Comparison of ENCODE assay signal across 19 cellular contexts in the genomic region with DNA sequence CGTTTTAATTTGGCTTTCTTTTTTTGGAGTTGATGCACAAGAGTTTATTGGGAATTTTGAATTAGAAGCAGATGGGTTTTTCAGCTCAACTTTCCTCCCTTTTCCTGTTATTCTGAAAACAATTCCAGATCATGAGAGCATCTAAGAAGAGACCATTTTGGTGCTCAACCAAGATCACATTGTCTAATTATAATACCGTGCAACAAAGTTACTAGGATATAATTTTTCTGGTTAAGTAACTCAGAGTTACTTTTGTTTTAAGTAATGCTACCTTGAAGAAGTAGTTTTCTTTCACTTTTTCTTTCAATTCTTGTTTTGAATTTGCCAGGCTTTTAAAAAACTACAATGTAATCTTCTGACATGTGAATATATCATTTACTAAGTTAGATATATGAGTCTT.
DNase-seq lines count a peak whose midpoint lies in the region; ATAC-seq and TF ChIP-seq lines count a peak whose summit lies in the region.
"Had no signal": no experiment of that assay in that cellular context is flagged by ENCODE, and none has a peak within 500 bp of the region (broad histone marks: within the 10 kb centered on the region; RNA-seq: fewer than 3 reads in every experiment).

No MANE protein-coding gene starts in this region.

- H3K27ac Mint-ChIP-seq in CD4-positive, alpha-beta T cell = no peak overlapping the region
- H3K27ac Mint-ChIP-seq: activated naive CD4-positive, alpha-beta T cell treated with anti-CD3 and anti-CD28 coated beads, Interleukin-2, amount 50 U/mL, for 72 hours; stimulated activated memory B cell treated with anti-CD40 and anti-IgM and Interleukin-4, amounts not matched to agents 10 μg/mL and 1 μg/mL and 100 μg/mL, for 72 hours had no signal

- POLR2A ChIA-PET in CD4-positive, alpha-beta T cell (lab: Charles Lee) = no interaction called here

- TF ChIP-seq CTCF in smooth muscle cell (IDR thresholded peaks at IDR 0.05; ENCODE audit: borderline replicate concordance, insufficient read depth, poor library complexity, severe bottlenecking) = no peak
- TF ChIP-seq CTCF in CD4-positive, alpha-beta T cell (IDR thresholded peaks at IDR 0.05) = no peak

- ATAC-seq in activated T-cell treated with anti-CD3 and anti-CD28 coated beads, Interleukin-2, amount 50 U/mL, for 4 hours = peak; percentile 56 to 60
- ATAC-seq in GM21786 (IDR thresholded peaks at IDR 0.05; ENCODE audit: unreplicated experiment) (peak; percentile 52), GM21825 (IDR thresholded peaks at IDR 0.05; ENCODE audit: unreplicated experiment) (no peak)
- ATAC-seq in CD4-positive, alpha-beta T cell (ENCODE audit: poor library complexity) = no peak
- ATAC-seq: gastrocnemius medialis; HCT116; right lobe of liver; stimulated activated memory B cell treated with anti-CD40 and anti-IgM and Interleukin-4, amounts not matched to agents 10 μg/mL and 1 μg/mL and 100 μg/mL, for 72 hours had no signal

- no peaks in the 10 kb centered on the region for H3K27me3 ChIP-seq in adipocyte (replicated peaks; ENCODE audit: control insufficient read depth, insufficient read depth, low read length)
- H3K27me3 ChIP-seq in smooth muscle cell (ENCODE audit: low read depth) = no peaks in the 10 kb centered on the region
- no peaks in the 10 kb centered on the region for H3K27me3 ChIP-seq in CD4-positive, alpha-beta T cell (ENCODE audit: control insufficient read depth, insufficient read depth, low read length)
- H3K27me3 ChIP-seq: gastrocnemius medialis, right lobe of liver, upper lobe of left lung had no signal

- no peak for DNase-seq in activated T-cell treated with anti-CD3 and anti-CD28 coated beads, Interleukin-2, amount 50 U/mL, for 4 hours
- DNase-seq in activated T-cell treated with anti-CD3 and anti-CD28 coated beads for 4 hours = no peak
- DNase-seq in adipocyte (ENCODE audit: low read depth) = peak; percentile 2
- DNase-seq in smooth muscle cell (lab: John Stamatoyannopoulos, UW; ENCODE audit: unreplicated experiment) = no peak
- no peak for DNase-seq in NCI-H1105 treated with DMSO at 0.1 percent for 48 hours (lab: John Stamatoyannopoulos, UW)
- DNase-seq in CD4-positive, alpha-beta T cell = no peak
- DNase-seq: effector memory CD4-positive, alpha-beta T cell; gastrocnemius medialis; KG1; mesendoderm; NCI-H1105; right lobe of liver; upper lobe of left lung had no signal

- H3K79me2 ChIP-seq in smooth muscle cell (ENCODE audit: low read depth) = no peaks in the 10 kb centered on the region

- no peak overlapping the region for H3K4me2 ChIP-seq in smooth muscle cell

- H3K4me3 ChIP-seq in adipocyte (ENCODE audit: low read length) (peak overlapping the region; percentile 59), smooth muscle cell (no peak overlapping the region)
- H3K4me3 ChIP-seq: gastrocnemius medialis, right lobe of liver, upper lobe of left lung had no signal

- H3K27me3 Mint-ChIP-seq in activated T-cell treated with anti-CD3 and anti-CD28 coated beads, Interleukin-2, amount 50 U/mL, for 4 hours (ENCODE audit: low read depth) = no peaks in the 10 kb centered on the region
- H3K27me3 Mint-ChIP-seq in CD4-positive, alpha-beta T cell = no peaks in the 10 kb centered on the region
- H3K27me3 Mint-ChIP-seq: central memory CD8-positive, alpha-beta T cell; stimulated activated memory B cell treated with anti-CD40 and anti-IgM and Interleukin-4, amounts not matched to agents 10 μg/mL and 1 μg/mL and 100 μg/mL, for 72 hours had no signal

- intact Hi-C loops in CD4-positive, alpha-beta T cell (cut with DNase I, micrococcal nuclease) = no loop called here

- no peaks in the 10 kb centered on the region for H3F3A ChIP-seq in smooth muscle cell (ENCODE audit: low read depth)

- H2AFZ ChIP-seq in smooth muscle cell (ENCODE audit: low read depth) = peak overlapping the region; percentile 26

- no peak overlapping the region for H3K27ac ChIP-seq in smooth muscle cell (ENCODE audit: low read depth)
- no peak overlapping the region for H3K27ac ChIP-seq in CD4-positive, alpha-beta T cell (ENCODE audit: low read depth, low read length)
- H3K27ac ChIP-seq: right lobe of liver, upper lobe of left lung had no signal

- H3K36me3 Mint-ChIP-seq in activated T-cell treated with anti-CD3 and anti-CD28 coated beads, Interleukin-2, amount 50 U/mL, for 4 hours (ENCODE audit: insufficient read depth) = no peaks in the 10 kb centered on the region
- H3K36me3 Mint-ChIP-seq in CD4-positive, alpha-beta T cell (ENCODE audit: low read depth) = no peaks in the 10 kb centered on the region
- H3K36me3 Mint-ChIP-seq: activated naive CD4-positive, alpha-beta T cell treated with anti-CD3 and anti-CD28 coated beads, Interleukin-2, amount 50 U/mL, for 72 hours; stimulated activated memory B cell treated with anti-CD40 and anti-IgM and Interleukin-4, amounts not matched to agents 10 μg/mL and 1 μg/mL and 100 μg/mL, for 72 hours had no signal

- WGBS in smooth muscle cell (ENCODE audit: low lambda C conversion rate) = 81% methylated on average over 2 of the region's 2 CpGs

- H3K4me1 ChIP-seq in adipocyte (ENCODE audit: control insufficient read depth, insufficient read depth, low read length) = peaks cover 53% of the 10 kb centered on the region
- no peaks in the 10 kb centered on the region for H3K4me1 ChIP-seq in smooth muscle cell (ENCODE audit: low read depth)
- H3K4me1 ChIP-seq: gastrocnemius medialis, right lobe of liver, upper lobe of left lung had no signal

- H3K9me3 ChIP-seq in adipocyte (ENCODE audit: control insufficient read depth, low read length) (no peaks in the 10 kb centered on the region), smooth muscle cell (replicated peaks; ENCODE audit: low read depth) (no peaks in the 10 kb centered on the region)
- H3K9me3 ChIP-seq in CD4-positive, alpha-beta T cell (ENCODE audit: control insufficient read depth, low read length) = no peaks in the 10 kb centered on the region
- H3K9me3 ChIP-seq: gastrocnemius medialis, right lobe of liver, upper lobe of left lung had no signal

- H3K9ac ChIP-seq in adipocyte (ENCODE audit: low read length) = peak overlapping the region; percentile 72
- no peak overlapping the region for H3K9ac ChIP-seq in smooth muscle cell (ENCODE audit: low read depth)

- H3K9me3 Mint-ChIP-seq in activated T-cell treated with anti-CD3 and anti-CD28 coated beads, Interleukin-2, amount 50 U/mL, for 4 hours = no peaks in the 10 kb centered on the region
- no peaks in the 10 kb centered on the region for H3K9me3 Mint-ChIP-seq in CD4-positive, alpha-beta T cell
- H3K9me3 Mint-ChIP-seq: activated naive CD4-positive, alpha-beta T cell treated with anti-CD3 and anti-CD28 coated beads, Interleukin-2, amount 50 U/mL, for 72 hours; central memory CD8-positive, alpha-beta T cell; stimulated activated memory B cell treated with anti-CD40 and anti-IgM and Interleukin-4, amounts not matched to agents 10 μg/mL and 1 μg/mL and 100 μg/mL, for 72 hours had no signal

- no peak overlapping the region for H3K4me3 Mint-ChIP-seq in activated T-cell treated with anti-CD3 and anti-CD28 coated beads, Interleukin-2, amount 50 U/mL, for 4 hours
- no peak overlapping the region for H3K4me3 Mint-ChIP-seq in CD4-positive, alpha-beta T cell
- H3K4me3 Mint-ChIP-seq: central memory CD8-positive, alpha-beta T cell; stimulated activated memory B cell treated with anti-CD40 and anti-IgM and Interleukin-4, amounts not matched to agents 10 μg/mL and 1 μg/mL and 100 μg/mL, for 72 hours had no signal

- H3K4me1 Mint-ChIP-seq in activated T-cell treated with anti-CD3 and anti-CD28 coated beads, Interleukin-2, amount 50 U/mL, for 4 hours (ENCODE audit: low read depth) = peaks cover 13% of the 10 kb centered on the region
- peaks cover 5% of the 10 kb centered on the region for H3K4me1 Mint-ChIP-seq in CD4-positive, alpha-beta T cell (ENCODE audit: low read depth)
- H3K4me1 Mint-ChIP-seq: central memory CD8-positive, alpha-beta T cell had no signal

- H4K20me1 ChIP-seq in smooth muscle cell (ENCODE audit: low read depth) = no peaks in the 10 kb centered on the region

- CTCF ChIA-PET in CD4-positive, alpha-beta T cell (lab: Charles Lee) = no interaction called here

- H3K36me3 ChIP-seq in adipocyte (ENCODE audit: control insufficient read depth, insufficient read depth, low read length, severe bottlenecking) (no peaks in the 10 kb centered on the region), smooth muscle cell (ENCODE audit: low read depth) (no peaks in the 10 kb centered on the region)
- H3K36me3 ChIP-seq: gastrocnemius medialis, right lobe of liver, upper lobe of left lung had no signal

Comparison
In these comparisons a context has a peak if more than half of its experiments do, and no peak if none do; other contexts are left out.
1. ATAC-seq: peak in activated T-cell treated with anti-CD3 and anti-CD28 coated beads, Interleukin-2, amount 50 U/mL, for 4 hours (2 of 2) and GM21786 (single experiment); none in GM21825 (single experiment) and CD4-positive, alpha-beta T cell (single experiment).